Comparison of ENCODE assay signal across 2 cellular contexts in genomic region chr11:105989124-105989523, GRCh38.
TF ChIP-seq lines count a peak whose summit lies in the region.

No MANE protein-coding gene starts in this region.

TF ChIP-seq in HepG2, 621 proteins besides CTCF, POLR2A, EP300 and RAD21:
- TF ChIP-seq CEBPB (IDR thresholded peaks at IDR 0.05; ENCODE audit: borderline replicate concordance, low read depth, low read length) (0 out of 2 replicates have a peak, but pooled peaks have one; percentile 21), RCOR2 (CRISPR knock-in tag; IDR thresholded peaks at IDR 0.05) (no peak)

TF ChIP-seq in K562, 482 proteins besides CTCF, POLR2A, EP300 and RAD21:
- TF ChIP-seq CEBPG (CRISPR knock-in tag; IDR thresholded peaks at IDR 0.05) (no peak), CEBPG (tag; conservative IDR thresholded peaks at IDR 0.05 in 1 of 2, IDR thresholded peaks at IDR 0.05 in 1 of 2) (peak in 1 of 2 experiments; percentile 37; a peak in 1 of 4 replicates), SREBF1 (IDR thresholded peaks at IDR 0.05; ENCODE audit: borderline replicate concordance, low read depth, low read length) (no peak), CEBPB (tag; IDR thresholded peaks at IDR 0.05) (peak; percentile 34; the same call in 1 of the 2 replicates), ZNF311 (CRISPR knock-in tag; IDR thresholded peaks at IDR 0.05) (no peak), ZFP36 (IDR thresholded peaks at IDR 0.05; ENCODE audit: low read depth, low read length, partially characterized antibody) (no peak)
